In the genomic region with DNA sequence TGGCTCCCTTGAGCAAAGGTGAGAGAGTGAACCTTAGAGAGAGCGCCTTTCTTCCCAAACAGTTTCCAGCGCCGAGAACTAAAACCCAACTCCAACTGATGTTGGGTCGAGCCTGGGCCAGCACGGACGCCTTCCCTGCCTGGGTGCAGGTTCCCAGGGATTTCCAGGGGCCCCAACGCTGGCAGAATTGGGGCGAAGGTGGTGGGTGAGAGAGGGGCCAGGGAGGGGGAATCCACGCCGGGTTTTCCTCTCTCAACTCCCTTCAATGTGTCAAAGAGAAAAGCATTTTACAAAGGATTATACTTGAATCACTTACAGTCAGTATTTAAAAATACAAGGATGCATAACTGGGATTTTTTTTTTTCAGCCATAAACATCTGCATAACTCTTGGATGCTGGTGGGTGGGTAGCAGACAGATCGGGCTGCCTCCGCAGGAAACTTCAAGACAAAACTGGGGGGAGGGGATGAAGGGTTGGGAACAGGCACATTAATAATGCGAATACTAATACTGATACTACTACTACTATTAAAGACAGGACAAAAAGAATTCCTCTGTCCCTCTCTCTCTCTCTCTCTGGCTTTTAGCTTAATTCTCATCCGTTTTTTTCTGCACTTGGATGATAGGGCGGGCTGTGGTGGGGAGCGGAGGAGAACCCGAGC, we compare ENCODE assay signal across 1 cellular context.
TF ChIP-seq lines count a peak whose summit lies in the region.

No MANE protein-coding gene starts in this region.

TF ChIP-seq in GM12878, 131 proteins besides CTCF, POLR2A, EP300 and RAD21:
- TF ChIP-seq, protein P1, sequence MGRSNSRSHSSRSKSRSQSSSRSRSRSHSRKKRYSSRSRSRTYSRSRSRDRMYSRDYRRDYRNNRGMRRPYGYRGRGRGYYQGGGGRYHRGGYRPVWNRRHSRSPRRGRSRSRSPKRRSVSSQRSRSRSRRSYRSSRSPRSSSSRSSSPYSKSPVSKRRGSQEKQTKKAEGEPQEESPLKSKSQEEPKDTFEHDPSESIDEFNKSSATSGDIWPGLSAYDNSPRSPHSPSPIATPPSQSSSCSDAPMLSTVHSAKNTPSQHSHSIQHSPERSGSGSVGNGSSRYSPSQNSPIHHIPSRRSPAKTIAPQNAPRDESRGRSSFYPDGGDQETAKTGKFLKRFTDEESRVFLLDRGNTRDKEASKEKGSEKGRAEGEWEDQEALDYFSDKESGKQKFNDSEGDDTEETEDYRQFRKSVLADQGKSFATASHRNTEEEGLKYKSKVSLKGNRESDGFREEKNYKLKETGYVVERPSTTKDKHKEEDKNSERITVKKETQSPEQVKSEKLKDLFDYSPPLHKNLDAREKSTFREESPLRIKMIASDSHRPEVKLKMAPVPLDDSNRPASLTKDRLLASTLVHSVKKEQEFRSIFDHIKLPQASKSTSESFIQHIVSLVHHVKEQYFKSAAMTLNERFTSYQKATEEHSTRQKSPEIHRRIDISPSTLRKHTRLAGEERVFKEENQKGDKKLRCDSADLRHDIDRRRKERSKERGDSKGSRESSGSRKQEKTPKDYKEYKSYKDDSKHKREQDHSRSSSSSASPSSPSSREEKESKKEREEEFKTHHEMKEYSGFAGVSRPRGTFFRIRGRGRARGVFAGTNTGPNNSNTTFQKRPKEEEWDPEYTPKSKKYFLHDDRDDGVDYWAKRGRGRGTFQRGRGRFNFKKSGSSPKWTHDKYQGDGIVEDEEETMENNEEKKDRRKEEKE (IDR thresholded peaks at IDR 0.05): no peak
- TF ChIP-seq ASH2L (IDR thresholded peaks at IDR 0.05; ENCODE audit: borderline replicate concordance, low read depth): no peak
- peak; percentile 32 for TF ChIP-seq SUZ12 (IDR thresholded peaks at IDR 0.05; ENCODE audit: unreplicated experiment)
- TF ChIP-seq EZH2 (IDR thresholded peaks at IDR 0.05; ENCODE audit: borderline replicate concordance, control insufficient read depth, low read depth, low read length): 0 out of 2 replicates have a peak, but pooled peaks have one; percentile 71
- TF ChIP-seq SMAD5 (IDR thresholded peaks at IDR 0.05; ENCODE audit: low read depth): no peak
